In the genomic region with DNA sequence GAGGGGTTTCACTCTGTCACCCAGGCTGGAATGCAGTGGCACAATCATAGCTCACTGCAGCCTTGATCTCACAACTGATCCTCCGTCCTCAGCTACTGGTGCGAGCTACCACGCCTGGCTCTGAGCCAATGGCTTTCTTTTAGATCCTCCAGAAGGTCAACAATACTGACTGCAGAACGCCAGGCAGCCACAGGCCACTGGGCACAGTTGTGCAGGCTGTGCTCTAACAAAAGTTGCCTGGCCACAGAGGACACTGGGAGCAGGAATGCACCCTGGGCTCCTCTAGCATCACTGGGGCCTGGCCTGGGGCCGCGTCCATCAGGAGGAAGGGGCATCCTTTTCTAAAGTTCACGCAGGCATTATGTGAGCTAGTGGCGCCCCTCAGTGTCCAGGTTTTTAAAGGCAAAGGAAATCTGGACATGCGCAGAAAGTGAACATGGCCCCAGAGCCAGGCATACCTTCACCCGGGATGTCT, we compare ENCODE assay signal across 9 cellular contexts. TPM values are rescaled to one million over a fixed set of nuclear protein-coding genes. Genes with fewer than 3 reads are reported as not detected.
DNase-seq lines count a peak whose midpoint lies in the region; ATAC-seq, FAIRE-seq and TF ChIP-seq lines count a peak whose summit lies in the region.
"Had no signal": no experiment of that assay in that cellular context is flagged by ENCODE, and none has a peak within 500 bp of the region (broad histone marks: within the 10 kb centered on the region; RNA-seq: fewer than 3 reads in every experiment).

No MANE protein-coding gene starts in this region.

- no peaks in the 10 kb centered on the region for H3K9me3 ChIP-seq in tibial nerve

- peaks cover 6% of the 10 kb centered on the region for H3K9me3 Mint-ChIP-seq in nephron

- H3K27ac Mint-ChIP-seq in nephron: no peak overlapping the region

- H3K36me3 Mint-ChIP-seq in nephron (ENCODE audit: low read depth): no peaks in the 10 kb centered on the region

- no peaks in the 10 kb centered on the region for H3K4me1 ChIP-seq in tibial nerve

- TF ChIP-seq CTCF in brain microvascular endothelial cell (IDR thresholded peaks at IDR 0.05; ENCODE audit: low read depth, low read length, missing control alignments) (peak; percentile 59), nephron (IDR thresholded peaks at IDR 0.05; ENCODE audit: unreplicated experiment in 3 of 3) (peak; percentile 16 to 43 (median 24)), tibial nerve (IDR thresholded peaks at IDR 0.05) (no peak)

- no peak overlapping the region for H3K4me3 Mint-ChIP-seq in nephron

- no peak for ATAC-seq in GM18511 (IDR thresholded peaks at IDR 0.05; ENCODE audit: unreplicated experiment)

- in situ Hi-C loops in brain microvascular endothelial cell (cut with HindIII; ENCODE audit: low pct_ligation_motif_present, low sequenced_read_pairs): no loop called here

- H3K4me3 ChIP-seq in brain microvascular endothelial cell (ENCODE audit: low read depth, low read length) (no peak overlapping the region), tibial nerve (no peak overlapping the region)

- no peak for FAIRE-seq in HTR-8/SVneo (lab: Jason Lieb, UNC)

- no peaks in the 10 kb centered on the region for H3K4me1 Mint-ChIP-seq in nephron

- peaks cover 10% of the 10 kb centered on the region for H3K27me3 Mint-ChIP-seq in nephron (ENCODE audit: low read depth)

- no peak for TF ChIP-seq POLR2A in tibial nerve (IDR thresholded peaks at IDR 0.05)

- no peak for TF ChIP-seq EP300 in tibial nerve (IDR thresholded peaks at IDR 0.05)

- 20 to 35% methylated on average over 4 to 10 of the region's 10 CpGs for WGBS in tibial nerve, 2 donors

- H3K36me3 ChIP-seq in brain microvascular endothelial cell (replicated peaks): no peaks in the 10 kb centered on the region
- no peaks in the 10 kb centered on the region for H3K36me3 ChIP-seq in tibial nerve

- H3K27ac ChIP-seq in brain microvascular endothelial cell: no peak overlapping the region
- no peak overlapping the region for H3K27ac ChIP-seq in tibial nerve

- DNase-seq in EH (ENCODE audit: low read depth) (peak; percentile 29), M059J (ENCODE audit: low read depth) (peak; percentile 35), brain microvascular endothelial cell (peak; percentile 62), epidermal melanocyte (ENCODE audit: insufficient read length, low spot score) (no peak), HTR-8/SVneo (ENCODE audit: insufficient read length, low spot score) (no peak), tibial nerve (ENCODE audit: low spot score in 2 of 2) (no peak)
- DNase-seq: activated T-cell treated with anti-CD3 and anti-CD28 coated beads for 4 hours had no signal

- H3K27me3 ChIP-seq in brain microvascular endothelial cell (replicated peaks) (no peaks in the 10 kb centered on the region), tibial nerve (no peaks in the 10 kb centered on the region)

RNA-seq across cellular contexts. Expression of a gene that starts 14.9 kb away (rescaled TPM):
- 23.1 and 25.4 TPM in 2 replicates for total RNA-seq in M059J (2014; rRNA removed; shearing (Covaris generic))
- 10 to 100 TPM in 3 of 4 donors, 1 to 10 TPM in 1; 8.8 to 19.8 (median 16.1) TPM for total RNA-seq in tibial nerve

RNA-seq across cellular contexts. Expression of a gene that starts 17.9 kb away (rescaled TPM):
- total RNA-seq in M059J (2014; rRNA removed; shearing (Covaris generic)): 107 and 123 TPM in 2 replicates
- total RNA-seq in tibial nerve: 10 to 100 TPM; 46.1 to 81.3 (median 51.0) TPM

RNA-seq across cellular contexts. Expression of a gene that starts 23.9 kb away (rescaled TPM):
- 0.05 TPM in 1 of 2 replicates, not detected in the other for total RNA-seq in M059J (2014; rRNA removed; shearing (Covaris generic))
- total RNA-seq in tibial nerve: 10 to 100 TPM in 1 of 4 donors, 1 to 10 TPM in 3; 2.4 to 21.9 (median 4.5) TPM

RNA-seq across cellular contexts. Expression of a gene that starts 27.7 kb away (rescaled TPM):
- 248 and 277 TPM in 2 replicates for total RNA-seq in M059J (2014; rRNA removed; shearing (Covaris generic))
- 10 to 100 TPM; 21.1 to 29.2 (median 23.6) TPM for total RNA-seq in tibial nerve

RNA-seq across cellular contexts. Expression of a gene that starts 45.6 kb away (rescaled TPM):
- 6.7 and 9.3 TPM in 2 replicates for total RNA-seq in M059J (2014; rRNA removed; shearing (Covaris generic))
- total RNA-seq in tibial nerve: 10 to 100 TPM in 3 of 4 donors, 1 to 10 TPM in 1; 9.9 to 15.9 (median 12.2) TPM

Comparison
In these comparisons a context has a peak if more than half of its experiments do, and no peak if none do; other contexts are left out.
1. DNase-seq: peak in EH (single experiment), M059J (single experiment) and brain microvascular endothelial cell (single experiment); none in epidermal melanocyte (single experiment), HTR-8/SVneo (single experiment) and tibial nerve (0 of 2).
2. CTCF ChIP-seq: peak in brain microvascular endothelial cell (single experiment) and nephron (3 of 3); none in tibial nerve (0 of 5).